ENCODE assay signal across 16 cellular contexts in the genomic region with DNA sequence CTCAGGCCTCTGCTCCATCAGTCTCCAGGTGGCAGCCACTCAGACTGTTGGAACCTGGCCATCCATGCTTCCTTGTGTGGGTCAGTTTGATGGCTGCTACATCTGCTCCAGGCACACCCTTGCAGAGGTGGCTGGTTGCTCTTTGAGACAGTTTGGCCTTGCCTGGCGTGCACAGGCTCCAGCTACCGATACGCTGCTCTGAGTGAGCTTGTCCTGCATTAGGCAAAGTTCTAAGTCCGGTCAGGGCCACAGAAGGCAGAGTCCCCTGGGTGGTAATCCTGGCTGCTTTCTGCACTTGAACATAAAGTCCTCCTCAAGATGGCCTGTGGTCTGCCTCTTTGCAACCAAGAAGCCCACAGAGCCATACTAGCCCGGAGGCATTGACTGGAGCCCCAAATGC. TPM values are rescaled to one million over a fixed set of nuclear protein-coding genes. Genes with fewer than 3 reads are reported as not detected.
"Had no signal": no experiment of that assay in that cellular context is flagged by ENCODE, and none has a peak within 500 bp of the region (broad histone marks: within the 10 kb centered on the region; RNA-seq: fewer than 3 reads in every experiment).

No MANE protein-coding gene starts in this region.

RNA-seq across cellular contexts. Expression of gene POTEB3, which starts 41.8 kb away (rescaled TPM):
- total RNA-seq: activated CD4-positive, alpha-beta memory T cell treated with anti-CD3 and anti-CD28 coated beads, Interleukin-2, amount 10 ng/mL, durations not matched to agents 7 days and 5 days; activated CD4-positive, alpha-beta T cell treated with anti-CD3 and anti-CD28 coated beads for 36 hours; activated CD4-positive, alpha-beta T cell treated with anti-CD3 and anti-CD28 coated beads, Interleukin-2, amount 10 ng/mL, durations not matched to agents 7 days and 5 days; activated CD8-positive, alpha-beta memory T cell treated with anti-CD3 and anti-CD28 coated beads, Interleukin-2, amount 10 ng/mL, durations not matched to agents 7 days and 5 days; activated CD8-positive, alpha-beta T cell treated with anti-CD3 and anti-CD28 coated beads, Interleukin-2, amount 10 ng/mL, durations not matched to agents 7 days and 5 days; activated naive CD8-positive, alpha-beta T cell treated with anti-CD3 and anti-CD28 coated beads, Interleukin-2, amount 10 ng/mL, durations not matched to agents 7 days and 5 days; activated T-helper 2 cell treated with anti-CD3 and anti-CD28 coated beads, Interferon-gamma antibody, Interleukin-2, Interleukin-4, amounts not matched to agents 10 μg/mL and 5 μg/mL and 100 μg/mL, durations not matched to agents 14 hours and 24 hours and 36 hours; ascending aorta; bronchial epithelial cell; cardiac muscle cell; T-cell; T-helper 1 cell treated with Interleukin-12 subunit alpha and Interleukin-12 subunit beta and Interleukin-4 antibody, amounts not matched to agents 30 ng/mL and 1 ng/mL, for 36 hours; T-helper 17 cell; T-helper 2 cell treated with Interferon-gamma antibody and Interleukin-4, amounts not matched to agents 100 ng/mL and 5 ng/mL, for 36 hours; WTC11 had no signal
- polyA plus RNA-seq: adipose tissue, cardiac muscle cell had no signal
